ENCODE assay signal across 26 cellular contexts in the genomic region with DNA sequence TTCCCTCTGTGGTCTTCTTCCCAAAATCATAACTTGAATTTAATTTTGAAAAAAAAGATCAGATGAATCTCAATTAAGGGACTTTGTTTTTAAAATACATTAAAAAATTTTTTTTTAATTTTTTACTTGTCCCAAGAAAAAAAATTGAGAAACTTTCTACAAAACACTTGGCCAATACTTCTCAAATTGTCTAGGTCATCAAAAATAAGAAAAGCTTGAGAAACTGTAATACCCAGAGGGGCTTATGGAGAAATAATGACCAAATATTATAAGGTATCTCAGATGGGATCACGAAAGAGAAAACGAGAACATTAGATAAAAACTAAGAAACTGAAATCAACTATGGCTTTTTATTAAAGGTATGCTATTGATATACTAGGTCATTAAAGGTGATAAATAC.
"Had no signal": no experiment of that assay in that cellular context is flagged by ENCODE, and none has a peak within 500 bp of the region (broad histone marks: within the 10 kb centered on the region; RNA-seq: fewer than 3 reads in every experiment).

No MANE protein-coding gene starts in this region.

- H3K4me1 ChIP-seq: colonic mucosa, esophagus muscularis mucosa, esophagus squamous epithelium, foreskin keratinocyte, gastrocnemius medialis, gastroesophageal sphincter, heart left ventricle, heart right ventricle had no signal

- H3K9me3 Mint-ChIP-seq: effector memory CD8-positive, alpha-beta T cell; endodermal cell had no signal

- H3K27ac Mint-ChIP-seq: dendritic cell treated with granulocyte-macrophage colony-stimulating factor and Interleukin-4, amounts not matched to agents 40 ng/mL and 50 ng/mL, for 4 days; effector memory CD8-positive, alpha-beta T cell; endodermal cell had no signal

- H3K4me3 Mint-ChIP-seq: dendritic cell treated with granulocyte-macrophage colony-stimulating factor and Interleukin-4, amounts not matched to agents 40 ng/mL and 50 ng/mL, for 4 days; effector memory CD8-positive, alpha-beta T cell; endodermal cell had no signal

- DNase-seq: colonic mucosa; dermis blood vessel endothelial cell; dorsolateral prefrontal cortex; effector CD8-positive, alpha-beta T cell; effector memory CD4-positive, alpha-beta T cell; effector memory CD8-positive, alpha-beta T cell; endodermal cell; erythroblast; esophagus squamous epithelium; foreskin fibroblast; foreskin keratinocyte; foreskin melanocyte; gastrocnemius medialis; glutamatergic neuron; head of caudate nucleus; heart left ventricle; heart right ventricle had no signal

- ATAC-seq: effector memory CD8-positive, alpha-beta T cell; esophagus mucosa; foreskin keratinocyte; gastrocnemius medialis; gastroesophageal sphincter; heart left ventricle; heart right ventricle had no signal

- H3K36me3 ChIP-seq: colonic mucosa, esophagus muscularis mucosa, esophagus squamous epithelium, gastrocnemius medialis, gastroesophageal sphincter, heart left ventricle, heart right ventricle had no signal

- H3K27ac ChIP-seq: colonic mucosa, coronary artery, dorsolateral prefrontal cortex, epithelial cell of prostate, esophagus muscularis mucosa, esophagus squamous epithelium, foreskin keratinocyte, gastrocnemius medialis, gastroesophageal sphincter, heart left ventricle, heart right ventricle had no signal

- FAIRE-seq: endometrium, endothelial cell of umbilical vein, frontal cortex had no signal

- H3K4me1 Mint-ChIP-seq: endodermal cell had no signal

- H3K27me3 ChIP-seq: colonic mucosa, esophagus muscularis mucosa, foreskin keratinocyte, gastrocnemius medialis, gastroesophageal sphincter, heart left ventricle, heart right ventricle had no signal

- H3K9me3 ChIP-seq: colonic mucosa, esophagus muscularis mucosa, esophagus squamous epithelium, gastrocnemius medialis, gastroesophageal sphincter, heart left ventricle had no signal

- H3K4me3 ChIP-seq: colonic mucosa, coronary artery, dorsolateral prefrontal cortex, esophagus muscularis mucosa, esophagus squamous epithelium, gastrocnemius medialis, gastroesophageal sphincter, heart left ventricle, heart right ventricle had no signal

- H3K27me3 Mint-ChIP-seq: dendritic cell treated with granulocyte-macrophage colony-stimulating factor and Interleukin-4, amounts not matched to agents 40 ng/mL and 50 ng/mL, for 4 days had no signal
